25 cellular contexts compared by ENCODE assay signal in the genomic region with DNA sequence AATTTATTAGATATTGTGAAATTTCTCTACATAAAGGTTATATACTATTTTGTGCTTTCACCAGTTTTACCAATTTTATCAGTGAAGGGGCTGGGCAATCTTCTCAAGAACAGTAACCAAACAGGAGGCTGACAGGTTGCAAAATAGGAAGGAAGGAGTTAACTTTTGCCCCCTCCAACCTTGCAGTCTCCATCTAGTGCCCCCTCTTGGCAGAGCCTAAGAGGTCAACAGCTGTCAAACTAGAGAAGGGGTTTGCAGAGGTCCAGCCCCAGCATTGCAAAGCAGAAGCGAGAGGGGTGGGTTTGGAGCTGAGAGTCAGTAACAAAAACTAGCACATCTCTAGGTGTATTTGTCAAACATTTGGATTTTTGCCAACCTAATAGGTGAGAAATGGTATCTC.
DNase-seq lines count a peak whose midpoint lies in the region; ATAC-seq and TF ChIP-seq lines count a peak whose summit lies in the region.
"Had no signal": no experiment of that assay in that cellular context is flagged by ENCODE, and none has a peak within 500 bp of the region (broad histone marks: within the 10 kb centered on the region; RNA-seq: fewer than 3 reads in every experiment).

No MANE protein-coding gene starts in this region.

- 90 to 100% methylated on average over 1 of the region's 1 CpG for WGBS in endodermal cell (ENCODE audit: insufficient coverage in 1 of 2, insufficient read length in 1 of 2), 2 experiments
- 100% methylated on average over 1 of the region's 1 CpG; no CpG with 5 or more reads in 1 of the 2 donors for WGBS in gastroesophageal sphincter (ENCODE audit: low coverage in 1 of 2), 2 donors

- H3K9ac ChIP-seq in OCI-LY3 (ENCODE audit: low read length): no peak overlapping the region
- H3K9ac ChIP-seq in endodermal cell (ENCODE audit: extremely low read depth, low read length, poor library complexity, severe bottlenecking): no peak overlapping the region
- no peak overlapping the region for H3K9ac ChIP-seq in neural progenitor cell

- H2AFZ ChIP-seq in OCI-LY3 (ENCODE audit: low read depth, low read length) (no peak overlapping the region), neural progenitor cell (replicated peaks) (no peak overlapping the region)
- H2AFZ ChIP-seq: PC-9 had no signal

- no peaks in the 10 kb centered on the region for H3K36me3 ChIP-seq in H7 (replicated peaks; ENCODE audit: control insufficient read depth, insufficient read depth, low read length)
- H3K36me3 ChIP-seq in OCI-LY3 (replicated peaks; ENCODE audit: low read depth, low read length): no peaks in the 10 kb centered on the region
- H3K36me3 ChIP-seq in endodermal cell (ENCODE audit: control insufficient read depth, insufficient read depth, low read length): no peaks in the 10 kb centered on the region
- no peaks in the 10 kb centered on the region for H3K36me3 ChIP-seq in neural progenitor cell
- no peaks in the 10 kb centered on the region for H3K36me3 ChIP-seq in gastroesophageal sphincter
- H3K36me3 ChIP-seq: MG63, SJCRH30 had no signal

- H3K27me3 Mint-ChIP-seq in endodermal cell (ENCODE audit: insufficient read depth) (peaks cover 25% of the 10 kb centered on the region), neural progenitor cell (ENCODE audit: insufficient read depth, low read depth) (peaks cover 2% of the 10 kb centered on the region), glutamatergic neuron (ENCODE audit: unreplicated experiment) (peaks cover 6% of the 10 kb centered on the region)

- no peak for TF ChIP-seq POLR2A in gastroesophageal sphincter (IDR thresholded peaks at IDR 0.05)

- H3K4me1 ChIP-seq in OCI-LY3 (ENCODE audit: low read length): peaks cover 24% of the 10 kb centered on the region
- H3K4me1 ChIP-seq in endodermal cell (ENCODE audit: control insufficient read depth, insufficient read depth, low read length): peaks cover 3% of the 10 kb centered on the region
- H3K4me1 ChIP-seq in neural progenitor cell: peaks cover 12% of the 10 kb centered on the region
- no peaks in the 10 kb centered on the region for H3K4me1 ChIP-seq in gastroesophageal sphincter
- H3K4me1 ChIP-seq: Caco-2 had no signal

- H4K20me1 ChIP-seq in OCI-LY3 (ENCODE audit: insufficient read depth, low read length) (no peaks in the 10 kb centered on the region), neural progenitor cell (ENCODE audit: low read depth) (no peaks in the 10 kb centered on the region)

- no peaks in the 10 kb centered on the region for H3K27me3 ChIP-seq in H7 (ENCODE audit: control insufficient read depth, insufficient read depth, low read length)
- no peaks in the 10 kb centered on the region for H3K27me3 ChIP-seq in OCI-LY3 (ENCODE audit: low read depth, low read length)
- H3K27me3 ChIP-seq in endodermal cell (ENCODE audit: control insufficient read depth, insufficient read depth, low read length, poor library complexity, severe bottlenecking): no peaks in the 10 kb centered on the region
- H3K27me3 ChIP-seq in neural progenitor cell: no peaks in the 10 kb centered on the region
- H3K27me3 ChIP-seq in gastroesophageal sphincter: no peaks in the 10 kb centered on the region
- H3K27me3 ChIP-seq: MG63, SJCRH30 had no signal

- H3K36me3 Mint-ChIP-seq in endodermal cell (ENCODE audit: low read depth) (no peaks in the 10 kb centered on the region), neural progenitor cell (no peaks in the 10 kb centered on the region), glutamatergic neuron (ENCODE audit: unreplicated experiment) (no peaks in the 10 kb centered on the region)
- H3K36me3 Mint-ChIP-seq: CD8-positive, alpha-beta T cell had no signal

- no peak overlapping the region for H3K4me2 ChIP-seq in OCI-LY3 (ENCODE audit: low read length)
- H3K4me2 ChIP-seq in neural progenitor cell: no peak overlapping the region
- H3K4me2 ChIP-seq: PC-9 had no signal

- H3K4me1 Mint-ChIP-seq in endodermal cell (peaks cover 10% of the 10 kb centered on the region), neural progenitor cell (peaks cover 2% of the 10 kb centered on the region), glutamatergic neuron (ENCODE audit: low read depth, unreplicated experiment) (peaks cover 3% of the 10 kb centered on the region)

- H3K27ac ChIP-seq in OCI-LY3 (ENCODE audit: low read length): no peak overlapping the region
- no peak overlapping the region for H3K27ac ChIP-seq in endodermal cell (ENCODE audit: low read depth, low read length)
- no peak overlapping the region for H3K27ac ChIP-seq in neural progenitor cell
- H3K27ac ChIP-seq in gastroesophageal sphincter: no peak overlapping the region
- H3K27ac ChIP-seq: C4-2B, PC-9, SJCRH30 had no signal

- H3K79me2 ChIP-seq in OCI-LY3 (ENCODE audit: low read length) (no peaks in the 10 kb centered on the region), neural progenitor cell (ENCODE audit: low read depth) (no peaks in the 10 kb centered on the region)

- TF ChIP-seq CTCF in OCI-LY3 (IDR thresholded peaks at IDR 0.05; ENCODE audit: low read depth, low read length): peak; percentile 39
- TF ChIP-seq CTCF in endodermal cell (conservative IDR thresholded peaks at IDR 0.05): peak; percentile 66
- peak; percentile 35 for TF ChIP-seq CTCF in neural progenitor cell (IDR thresholded peaks at IDR 0.05)
- no peak for TF ChIP-seq CTCF in gastroesophageal sphincter (IDR thresholded peaks at IDR 0.05)
- TF ChIP-seq CTCF in glutamatergic neuron (IDR thresholded peaks at IDR 0.05; ENCODE audit: partially characterized antibody, unreplicated experiment): no peak

- DNase-seq in H7 (peak; percentile 54), endodermal cell (peak; percentile 63), neural progenitor cell (ENCODE audit: low spot score) (no peak), occipital lobe (lab: John Stamatoyannopoulos, UW) (no peak), glutamatergic neuron (no peak)
- DNase-seq: Caco-2; CD8-positive, alpha-beta T cell; EL; GDM1; KBM-7; MG63; NCI-H1417; NCI-H1694 treated with DMSO at 0.1 percent for 48 hours; NCI-H2081; NCI-H524; NCI-H748 treated with DMSO at 0.1 percent for 48 hours; NK-92 treated with Interleukin-12 subunit alpha and Interleukin-12 subunit beta, amount 100 ng/mL, for 24 hours; PC-9; SJCRH30 had no signal

- H3K9me3 Mint-ChIP-seq in endodermal cell (peaks cover 9% of the 10 kb centered on the region), neural progenitor cell (no peaks in the 10 kb centered on the region), glutamatergic neuron (ENCODE audit: unreplicated experiment) (peaks cover 2% of the 10 kb centered on the region)

- ATAC-seq in gastroesophageal sphincter: no peak
- ATAC-seq: CD8-positive, alpha-beta T cell; Right ventricle myocardium inferior; SK-N-SH treated with all-trans-retinoic acid at 6 μM for 48 hours had no signal

- H3K9me3 ChIP-seq in OCI-LY3 (ENCODE audit: insufficient read depth, low read length): no peaks in the 10 kb centered on the region
- no peaks in the 10 kb centered on the region for H3K9me3 ChIP-seq in endodermal cell (ENCODE audit: control insufficient read depth, low read length)
- H3K9me3 ChIP-seq in neural progenitor cell (ENCODE audit: low read depth): no peaks in the 10 kb centered on the region
- H3K9me3 ChIP-seq in gastroesophageal sphincter: no peaks in the 10 kb centered on the region
- H3K9me3 ChIP-seq: Caco-2, SJCRH30 had no signal

- H3K4me3 ChIP-seq in H7 (ENCODE audit: insufficient read depth, low read depth, low read length): no peak overlapping the region
- H3K4me3 ChIP-seq in OCI-LY3 (ENCODE audit: low read length): no peak overlapping the region
- no peak overlapping the region for H3K4me3 ChIP-seq in endodermal cell (ENCODE audit: low read length)
- no peak overlapping the region for H3K4me3 ChIP-seq in neural progenitor cell
- H3K4me3 ChIP-seq in gastroesophageal sphincter: no peak overlapping the region
- H3K4me3 ChIP-seq: MG63, PC-9, SJCRH30 had no signal

- H3K27ac Mint-ChIP-seq in endodermal cell (no peak overlapping the region), neural progenitor cell (no peak overlapping the region), glutamatergic neuron (ENCODE audit: unreplicated experiment) (no peak overlapping the region)
- H3K27ac Mint-ChIP-seq: B cell; CD8-positive, alpha-beta T cell had no signal

- no peak for TF ChIP-seq EP300 in gastroesophageal sphincter (IDR thresholded peaks at IDR 0.05)

- H3K4me3 Mint-ChIP-seq in endodermal cell (no peak overlapping the region), neural progenitor cell (no peak overlapping the region), glutamatergic neuron (ENCODE audit: unreplicated experiment) (no peak overlapping the region)
- H3K4me3 Mint-ChIP-seq: B cell; CD8-positive, alpha-beta T cell had no signal

- no peaks in the 10 kb centered on the region for H3F3A ChIP-seq in neural progenitor cell (ENCODE audit: low read depth)

Comparison
In these comparisons a context has a peak if more than half of its experiments do, and no peak if none do; other contexts are left out.
1. DNase-seq: peak in H7 (single experiment) and endodermal cell (single experiment); none in neural progenitor cell (single experiment), occipital lobe (single experiment) and glutamatergic neuron (single experiment).
2. CTCF ChIP-seq: peak in OCI-LY3 (single experiment), endodermal cell (single experiment) and neural progenitor cell (single experiment); none in gastroesophageal sphincter (0 of 4) and glutamatergic neuron (single experiment).